Comparison of ENCODE assay signal across 31 cellular contexts in genomic region chr5:152107225-152107624, GRCh38.
"Had no signal": no experiment of that assay in that cellular context is flagged by ENCODE, and none has a peak within 500 bp of the region (broad histone marks: within the 10 kb centered on the region; RNA-seq: fewer than 3 reads in every experiment).

No MANE protein-coding gene starts in this region.

- H3K4me3 ChIP-seq: left lung, lower lobe of right lung, pancreas, prostate gland, skin epidermis, suprapubic skin, thoracic aorta, tibial artery, uterus had no signal

- H3K27ac ChIP-seq: left lung, lower lobe of right lung, pancreas, prostate gland, skin epidermis, suprapubic skin, thoracic aorta, tibial artery, uterus had no signal

- H3K4me3 Mint-ChIP-seq: immature natural killer cell; mesothelial cell of epicardium; naive B cell; natural killer cell; nephron progenitor cell; stimulated activated naive B cell treated with anti-CD40 and anti-IgM and Interleukin-4, amounts not matched to agents 10 μg/mL and 1 μg/mL and 100 μg/mL, for 72 hours; stimulated activated naive CD8-positive, alpha-beta T cell treated with anti-CD3 and anti-CD28 coated beads, Interleukin-15, Interleukin-2, amounts not matched to agents 100 ng/mL and 50 ng/mL, for 24 hours; type B pancreatic cell had no signal

- H3K36me3 ChIP-seq: left lung, lower lobe of right lung, pancreas, prostate gland, suprapubic skin, thoracic aorta, tibial artery, uterus had no signal

- H3K27me3 ChIP-seq: left lung, pancreas, suprapubic skin, tibial artery, uterus had no signal

- H3K4me1 ChIP-seq: left lung, lower lobe of right lung, pancreas, prostate gland, suprapubic skin, tibial artery, uterus had no signal

- H3K9me3 ChIP-seq: left lung, lower lobe of right lung, pancreas, prostate gland, suprapubic skin, thoracic aorta, uterus had no signal

- H3K4me1 Mint-ChIP-seq: immature natural killer cell, mesothelial cell of epicardium, naive B cell, natural killer cell had no signal

- ATAC-seq: left colon; left lung; lower lobe of right lung; natural killer cell; pancreas; right cardiac atrium; sciatic nerve; stimulated activated naive B cell treated with anti-CD40 and anti-IgM and Interleukin-4, amounts not matched to agents 10 μg/mL and 1 μg/mL and 100 μg/mL, for 72 hours had no signal

- DNase-seq: hippocampal formation; immature natural killer cell; kidney; left colon; left lung; lower lobe of right lung; mammary epithelial cell; mesenchymal stem cell; naive B cell; natural killer cell; nephron progenitor cell; nucleus accumbens; pancreas; posterior cingulate gyrus; retina; right cardiac atrium; stimulated activated CD4-positive, alpha-beta T cell treated with anti-CD3 and anti-CD28 coated beads, Interleukin-12 subunit alpha, Interleukin-12 subunit beta, amount 100 ng/mL, for 4 hours; stimulated activated CD4-positive, alpha-beta T cell treated with anti-CD3 and anti-CD28 coated beads, Interleukin-15, amount 100 ng/mL, for 24 hours; stimulated activated CD4-positive, alpha-beta T cell treated with anti-CD3 and anti-CD28 coated beads, Interleukin-2, amount 100 ng/mL, for 24 hours; stimulated activated CD4-positive, alpha-beta T cell treated with anti-CD3 and anti-CD28 coated beads, Interleukin-4, amount 100 ng/mL, for 1 hour; stimulated activated naive B cell treated with anti-CD40 and anti-IgM and Interleukin-4, amounts not matched to agents 10 μg/mL and 1 μg/mL and 100 μg/mL, for 72 hours; tibial artery; uterus had no signal

- H3K36me3 Mint-ChIP-seq: immature natural killer cell; mesothelial cell of epicardium; naive B cell; natural killer cell; stimulated activated naive B cell treated with anti-CD40 and anti-IgM and Interleukin-4, amounts not matched to agents 10 μg/mL and 1 μg/mL and 100 μg/mL, for 72 hours; type B pancreatic cell had no signal

- H3K27me3 Mint-ChIP-seq: type B pancreatic cell had no signal

- H3K27ac Mint-ChIP-seq: immature natural killer cell; mesothelial cell of epicardium; naive B cell; natural killer cell; nephron progenitor cell; stimulated activated naive B cell treated with anti-CD40 and anti-IgM and Interleukin-4, amounts not matched to agents 10 μg/mL and 1 μg/mL and 100 μg/mL, for 72 hours; stimulated activated naive CD8-positive, alpha-beta T cell treated with anti-CD3 and anti-CD28 coated beads, Interleukin-15, Interleukin-2, amounts not matched to agents 100 ng/mL and 50 ng/mL, for 24 hours; type B pancreatic cell had no signal

- H3K9me3 Mint-ChIP-seq: type B pancreatic cell had no signal
